In the genomic region with DNA sequence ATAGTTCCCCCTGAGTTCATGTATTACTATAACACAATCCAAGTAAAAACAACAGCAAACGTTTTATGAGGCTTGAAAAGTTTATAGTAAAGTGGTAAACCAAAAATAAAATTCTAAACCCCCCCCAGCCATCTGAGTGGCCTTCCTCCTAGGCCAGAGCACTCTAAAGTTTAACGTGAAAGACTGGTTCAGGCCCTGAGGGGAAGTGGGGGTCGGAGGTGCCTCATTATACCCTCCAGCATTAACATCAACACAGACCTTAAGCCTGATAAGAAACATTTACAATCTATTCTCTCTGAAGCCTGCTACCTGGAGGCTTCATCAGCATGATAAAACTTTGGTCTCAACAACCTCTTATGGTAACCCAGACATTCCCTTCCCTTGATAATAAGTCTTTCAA, we compare ENCODE assay signal across 21 cellular contexts. TPM values are rescaled to one million over a fixed set of nuclear protein-coding genes. Genes with fewer than 3 reads are reported as not detected.
DNase-seq lines count a peak whose midpoint lies in the region; ATAC-seq and TF ChIP-seq lines count a peak whose summit lies in the region.
"Had no signal": no experiment of that assay in that cellular context is flagged by ENCODE, and none has a peak within 500 bp of the region (broad histone marks: within the 10 kb centered on the region; RNA-seq: fewer than 3 reads in every experiment).

No MANE protein-coding gene starts in this region.

- intact Hi-C loops in lower leg skin (cut with DNase I; ENCODE audit: low total_unique reads): no loop called here

- H3K9me3 ChIP-seq in H9 (ENCODE audit: control insufficient read depth, low read depth, low read length) (peaks cover 23% of the 10 kb centered on the region), HUES64 (ENCODE audit: insufficient read depth, low read depth, low read length) (peaks cover 37% of the 10 kb centered on the region), endodermal cell (ENCODE audit: control insufficient read depth, low read length) (peaks cover 47% of the 10 kb centered on the region), SK-N-SH (peaks cover 7% of the 10 kb centered on the region; the same call in 1 of the 2 replicates), T-helper 17 cell (ENCODE audit: control insufficient read depth, low read length, poor library complexity, severe bottlenecking) (no peaks in the 10 kb centered on the region)

- TF ChIP-seq CTCF in H9 (conservative IDR thresholded peaks at IDR 0.05) (no peak), endodermal cell (conservative IDR thresholded peaks at IDR 0.05) (no peak), SK-N-SH (IDR thresholded peaks at IDR 0.05) (no peak), lower leg skin (IDR thresholded peaks at IDR 0.05) (no peak)

- H2BK5ac ChIP-seq in H9 (ENCODE audit: insufficient read length, low read length) (no peak overlapping the region), mesendoderm (ENCODE audit: low read length) (no peak overlapping the region)

- H2BK15ac ChIP-seq in H9 (ENCODE audit: low read depth, low read length) (no peak overlapping the region), mesendoderm (replicated peaks; ENCODE audit: low read depth) (no peak overlapping the region)

- peaks cover 6% of the 10 kb centered on the region for H3K27me3 Mint-ChIP-seq in H9 (ENCODE audit: low read depth)
- peaks cover 2% of the 10 kb centered on the region for H3K27me3 Mint-ChIP-seq in endodermal cell (ENCODE audit: insufficient read depth)
- peaks cover 26% of the 10 kb centered on the region for H3K27me3 Mint-ChIP-seq in T-helper 17 cell

- no peak overlapping the region for H2BK12ac ChIP-seq in H9 (ENCODE audit: insufficient read length, low read depth, low read length)

- H3K79me1 ChIP-seq in H9 (ENCODE audit: insufficient read depth, low read depth, low read length, poor library complexity, severe bottlenecking) (no peaks in the 10 kb centered on the region), mesendoderm (ENCODE audit: low read length) (no peaks in the 10 kb centered on the region)

- WGBS in H9 (ENCODE audit: extremely low coverage, insufficient read length, low lambda C conversion rate): no CpG with 5 or more reads among the region's 3 CpGs
- 19% methylated on average over 2 of the region's 3 CpGs for WGBS in HUES64
- WGBS in endodermal cell (ENCODE audit: insufficient coverage in 1 of 2, insufficient read length in 1 of 2), 2 experiments: 40 to 48% methylated on average over 1 to 2 of the region's 3 CpGs
- WGBS in mesendoderm (ENCODE audit: extremely low coverage, insufficient coverage, low lambda C conversion rate): no CpG with 5 or more reads among the region's 3 CpGs
- WGBS in SK-N-SH (ENCODE audit: low lambda C conversion rate): 18% methylated on average over 3 of the region's 3 CpGs
- 22 to 26% methylated on average over 3 of the region's 3 CpGs for WGBS in lower leg skin, 2 donors

- H3K4me3 ChIP-seq in HUES64 (ENCODE audit: low read length): no peak overlapping the region
- H3K4me3 ChIP-seq in endodermal cell (ENCODE audit: low read length): peak overlapping the region; percentile 35
- H3K4me3 ChIP-seq in mesendoderm (ENCODE audit: low read length): no peak overlapping the region
- H3K4me3 ChIP-seq in SK-N-SH (ENCODE audit: low read depth in 2 of 2, low read length in 1 of 2): no peak overlapping the region
- H3K4me3 ChIP-seq in lower leg skin (ENCODE audit: low read depth, poor library complexity, severe bottlenecking): no peak overlapping the region

- H3K4me3 Mint-ChIP-seq in H9: peak overlapping the region in 1 of 2 experiments; percentile 8; a peak in 1 of 5 replicates
- H3K4me3 Mint-ChIP-seq in endodermal cell: no peak overlapping the region
- H3K4me3 Mint-ChIP-seq in T-helper 17 cell: no peak overlapping the region
- H3K4me3 Mint-ChIP-seq: CD4-positive, alpha-beta memory T cell had no signal

- H3K36me3 Mint-ChIP-seq in H9 (ENCODE audit: insufficient read depth in 1 of 3, low read depth in 3 of 3): peaks cover 28 to 47% (median 38%) of the 10 kb centered on the region in 3 experiments
- peaks cover 27% of the 10 kb centered on the region for H3K36me3 Mint-ChIP-seq in endodermal cell (ENCODE audit: low read depth)
- H3K36me3 Mint-ChIP-seq in T-helper 17 cell (ENCODE audit: low read depth): no peaks in the 10 kb centered on the region

- H3K9ac ChIP-seq in H9 (ENCODE audit: extremely low read depth, insufficient read length, low read length): no peak overlapping the region
- no peak overlapping the region for H3K9ac ChIP-seq in HUES64 (ENCODE audit: low read depth, low read length)
- no peak overlapping the region for H3K9ac ChIP-seq in endodermal cell (ENCODE audit: extremely low read depth, low read length, poor library complexity, severe bottlenecking)
- no peak overlapping the region for H3K9ac ChIP-seq in mesendoderm (ENCODE audit: low read length)
- no peak overlapping the region for H3K9ac ChIP-seq in SK-N-SH

- ATAC-seq in left lobe of liver (no peak), T-helper 17 cell (no peak)
- ATAC-seq: HCT116 had no signal

- H3K9me3 Mint-ChIP-seq in H9 (peaks cover 45 to 47% of the 10 kb centered on the region in 2 experiments), endodermal cell (peaks cover 49% of the 10 kb centered on the region)

- H2BK120ac ChIP-seq in H9 (ENCODE audit: low read depth, low read length, poor library complexity, severe bottlenecking) (no peak overlapping the region), mesendoderm (ENCODE audit: low read depth, low read length) (no peak overlapping the region)

- CTCF ChIA-PET in SK-N-SH (lab: Yijun Ruan, JAX): no interaction called here

- H3K18ac ChIP-seq in H9 (ENCODE audit: insufficient read length, low read depth, low read length) (no peak overlapping the region), mesendoderm (ENCODE audit: low read length) (no peak overlapping the region)

- H2AK5ac ChIP-seq in H9 (ENCODE audit: insufficient read length, low read length): no peak overlapping the region
- no peak overlapping the region for H2AK5ac ChIP-seq in mesendoderm (ENCODE audit: low read length)

- no peak overlapping the region for H4K8ac ChIP-seq in H9 (replicated peaks; ENCODE audit: insufficient read length, low read depth, low read length)
- no peak overlapping the region for H4K8ac ChIP-seq in mesendoderm (ENCODE audit: low read depth, low read length)

- no peak for TF ChIP-seq POLR2A in lower leg skin (IDR thresholded peaks at IDR 0.05)

- H3T11ph ChIP-seq in H9 (ENCODE audit: low read length): no peak overlapping the region

- H3K4me1 Mint-ChIP-seq in H9 (peaks cover 29 to 35% of the 10 kb centered on the region in 2 experiments), endodermal cell (peaks cover 23% of the 10 kb centered on the region), T-helper 17 cell (no peaks in the 10 kb centered on the region)
- H3K4me1 Mint-ChIP-seq: CD4-positive, alpha-beta memory T cell had no signal

- TF ChIP-seq EP300 in SK-N-SH (IDR thresholded peaks at IDR 0.05; ENCODE audit: borderline replicate concordance in 1 of 2, low read depth in 1 of 2, low read length in 1 of 2): no peak

- POLR2A ChIA-PET in SK-N-SH (lab: Yijun Ruan, JAX): no interaction called here

- H3K27me3 ChIP-seq in H9 (ENCODE audit: insufficient read depth, low read length): no peaks in the 10 kb centered on the region
- H3K27me3 ChIP-seq in HUES64 (ENCODE audit: insufficient read depth, low read length): no peaks in the 10 kb centered on the region
- no peaks in the 10 kb centered on the region for H3K27me3 ChIP-seq in endodermal cell (ENCODE audit: control insufficient read depth, insufficient read depth, low read length, poor library complexity, severe bottlenecking)
- no peaks in the 10 kb centered on the region for H3K27me3 ChIP-seq in mesendoderm (ENCODE audit: insufficient read depth, low read length, poor library complexity)
- H3K27me3 ChIP-seq in SK-N-SH (ENCODE audit: insufficient read depth): no peaks in the 10 kb centered on the region

- no peak overlapping the region for H2BK20ac ChIP-seq in H9 (ENCODE audit: low read depth, low read length, poor library complexity, severe bottlenecking)

- H3K23me2 ChIP-seq in H9 (ENCODE audit: insufficient read length, low read depth, low read length, poor library complexity, severe bottlenecking): no peaks in the 10 kb centered on the region

- TF ChIP-seq RAD21 in SK-N-SH (IDR thresholded peaks at IDR 0.05; ENCODE audit: low read length): no peak

- peak overlapping the region in 2 of 3 experiments; percentile 24 to 57; a peak in 2 of 7 replicates for H3K27ac Mint-ChIP-seq in H9
- no peak overlapping the region for H3K27ac Mint-ChIP-seq in endodermal cell
- no peak overlapping the region for H3K27ac Mint-ChIP-seq in T-helper 17 cell
- H3K27ac Mint-ChIP-seq: CD4-positive, alpha-beta memory T cell had no signal

- no peak overlapping the region for H4K91ac ChIP-seq in H9 (ENCODE audit: insufficient read length, low read depth, low read length)

- H3K4me2 ChIP-seq in H9 (ENCODE audit: insufficient read depth, insufficient read length, low read length) (no peak overlapping the region), mesendoderm (ENCODE audit: low read length) (no peak overlapping the region), SK-N-SH (no peak overlapping the region)

- H3K36me3 ChIP-seq in HUES64 (ENCODE audit: insufficient read depth, low read length): 0 out of 2 replicates have a peak, but pooled peaks cover 7% of the 10 kb centered on the region
- no peaks in the 10 kb centered on the region for H3K36me3 ChIP-seq in endodermal cell (ENCODE audit: control insufficient read depth, insufficient read depth, low read length)
- H3K36me3 ChIP-seq in mesendoderm (ENCODE audit: control insufficient read depth, insufficient read depth, low read length): no peaks in the 10 kb centered on the region
- no peaks in the 10 kb centered on the region for H3K36me3 ChIP-seq in SK-N-SH (replicated peaks in 1 of 2; ENCODE audit: control insufficient read depth in 1 of 2, insufficient read depth in 2 of 2, low read length in 1 of 2)

- no peak overlapping the region for H2AFZ ChIP-seq in H9 (ENCODE audit: low read length)
- no peak overlapping the region for H2AFZ ChIP-seq in SK-N-SH (ENCODE audit: low read depth)

- H3K9me2 ChIP-seq in SK-N-SH: no peaks in the 10 kb centered on the region

- H3K23ac ChIP-seq in H9 (ENCODE audit: insufficient read length, low read depth, low read length): no peak overlapping the region
- no peak overlapping the region for H3K23ac ChIP-seq in mesendoderm (ENCODE audit: low read length)

- H3K56ac ChIP-seq in H9 (ENCODE audit: insufficient read length, low read depth, low read length): no peak overlapping the region
- no peak overlapping the region for H3K56ac ChIP-seq in mesendoderm (ENCODE audit: low read length)

- H3F3A ChIP-seq in SK-N-SH (replicated peaks; ENCODE audit: insufficient read depth): no peaks in the 10 kb centered on the region

- no peak overlapping the region for H3K4ac ChIP-seq in H9 (ENCODE audit: low read depth, low read length)
- H3K4ac ChIP-seq in mesendoderm (ENCODE audit: low read depth, low read length): no peak overlapping the region

- DNase-seq in H9: no peak
- DNase-seq in endodermal cell: no peak
- peak; percentile 32 for DNase-seq in mesendoderm
- no peak for DNase-seq in SK-N-SH
- no peak for DNase-seq in left lobe of liver (ENCODE audit: low spot score)
- no peak for DNase-seq in lower leg skin (ENCODE audit: low spot score in 2 of 2)
- no peak for DNase-seq in T-helper 17 cell
- DNase-seq: C1 segment of cervical spinal cord; CD4-positive, alpha-beta memory T cell; COR-L47; DMS153; EL; GF-D8; GOT3; H7 had no signal

- no peaks in the 10 kb centered on the region for H3K4me1 ChIP-seq in H9 (ENCODE audit: insufficient read depth, low read length)
- peaks cover 9% of the 10 kb centered on the region for H3K4me1 ChIP-seq in HUES64 (ENCODE audit: insufficient read depth, low read length)
- no peaks in the 10 kb centered on the region for H3K4me1 ChIP-seq in endodermal cell (ENCODE audit: control insufficient read depth, insufficient read depth, low read length)
- H3K4me1 ChIP-seq in mesendoderm (ENCODE audit: control insufficient read depth, low read depth, low read length): peaks cover 2% of the 10 kb centered on the region
- H3K4me1 ChIP-seq in SK-N-SH (ENCODE audit: control insufficient read depth in 1 of 2, insufficient read depth in 2 of 2, low read depth in 1 of 2, low read length in 1 of 2): no peaks in the 10 kb centered on the region

- no peaks in the 10 kb centered on the region for H3K79me2 ChIP-seq in H9 (ENCODE audit: insufficient read depth, low read length)
- no peaks in the 10 kb centered on the region for H3K79me2 ChIP-seq in mesendoderm (ENCODE audit: control insufficient read depth, insufficient read depth, low read length)
- H3K79me2 ChIP-seq in SK-N-SH (ENCODE audit: insufficient read depth): no peaks in the 10 kb centered on the region

- no peak overlapping the region for H4K5ac ChIP-seq in H9 (ENCODE audit: insufficient read length, low read depth, low read length)
- no peak overlapping the region for H4K5ac ChIP-seq in mesendoderm (ENCODE audit: low read length)

- no peak overlapping the region for H3K14ac ChIP-seq in H9 (ENCODE audit: insufficient read depth, low read length)

- H4K20me1 ChIP-seq in H9 (ENCODE audit: control insufficient read depth, insufficient read depth, insufficient read length) (no peaks in the 10 kb centered on the region), SK-N-SH (ENCODE audit: insufficient read depth) (no peaks in the 10 kb centered on the region)

- H3K27ac ChIP-seq in H9 (ENCODE audit: insufficient read length, low read depth, low read length): no peak overlapping the region
- peak overlapping the region; percentile 49; the same call in 1 of the 2 replicates for H3K27ac ChIP-seq in HUES64 (ENCODE audit: low read depth, low read length)
- no peak overlapping the region for H3K27ac ChIP-seq in endodermal cell (ENCODE audit: low read depth, low read length)
- H3K27ac ChIP-seq in mesendoderm (ENCODE audit: low read depth, low read length): no peak overlapping the region
- no peak overlapping the region for H3K27ac ChIP-seq in SK-N-SH (ENCODE audit: low read depth in 2 of 2, low read length in 1 of 2)

RNA-seq across cellular contexts. Expression of a gene that starts 29.0 kb away (rescaled TPM):
- total RNA-seq in H9 (2021) (not detected in 2 replicates), endodermal cell (under 1 TPM in 1 of 2 donors, not detected in 1; 0.33 TPM), left lobe of liver (not detected), lower leg skin (not detected), T-helper 17 cell (not detected)
- polyA plus RNA-seq in HUES64 (2013, experiment 1 of 2): not detected
- polyA plus RNA-seq in HUES64 (2013, experiment 2 of 2): not detected
- 1.3 TPM for polyA plus RNA-seq in endodermal cell (2013, experiment 1 of 2)
- 1.4 TPM for polyA plus RNA-seq in endodermal cell (2013, experiment 2 of 2)
- polyA plus RNA-seq in mesendoderm (2013, experiment 1 of 2): 0.07 TPM
- 0.08 TPM for polyA plus RNA-seq in mesendoderm (2013, experiment 2 of 2)
- polyA plus RNA-seq in SK-N-SH (2012; rRNA removed): not detected in 2 replicates
- not detected in 2 replicates for polyA plus RNA-seq in SK-N-SH (2012; cell fraction: cytosol; rRNA removed)
- not detected in 2 replicates for polyA plus RNA-seq in SK-N-SH (2012; cell fraction: nucleus; rRNA removed)
- total RNA-seq: A172; A673; CD4-positive, alpha-beta memory T cell; G401 had no signal
- polyA plus RNA-seq: BJ; CD4-positive, alpha-beta memory T cell had no signal

Comparison
In these comparisons a context has a peak if more than half of its experiments do, and no peak if none do; other contexts are left out.
1. H3K27ac Mint-ChIP-seq: peak in H9 (2 of 3); none in endodermal cell (single experiment) and T-helper 17 cell (single experiment).